11 cellular contexts compared by ENCODE assay signal in genomic region chr3:37955918-37956317, GRCh38. TPM values are rescaled to one million over a fixed set of nuclear protein-coding genes. Genes with fewer than 3 reads are reported as not detected.
DNase-seq lines count a peak whose midpoint lies in the region; ATAC-seq and TF ChIP-seq lines count a peak whose summit lies in the region.
"Had no signal": no experiment of that assay in that cellular context is flagged by ENCODE, and none has a peak within 500 bp of the region (broad histone marks: within the 10 kb centered on the region; RNA-seq: fewer than 3 reads in every experiment).

No MANE protein-coding gene starts in this region.

- H3K27me3 ChIP-seq in A673 (replicated peaks; ENCODE audit: insufficient read depth, low read depth, low read length, poor library complexity) (no peaks in the 10 kb centered on the region), muscle layer of duodenum (ENCODE audit: low read depth, low read length) (no peaks in the 10 kb centered on the region), BE2C (no peaks in the 10 kb centered on the region)
- H3K27me3 ChIP-seq: foreskin keratinocyte, SJSA1 had no signal

- CTCF ChIA-PET in A673 (lab: Charles Lee) = interaction anchor here (0.9 kb wide), 1 partner anchor 41 kb away, joined by 3 read pairs; no protein-coding TSS in a partner anchor

- intact Hi-C loops in A673 (cut with micrococcal nuclease; ENCODE audit: unreplicated experiment) = no loop called here

- TF ChIP-seq CTCF in A673 (conservative IDR thresholded peaks at IDR 0.05; ENCODE audit: low read depth, low read length) (no peak), coronary artery (IDR thresholded peaks at IDR 0.05) (no peak), BE2C (IDR thresholded peaks at IDR 0.05; ENCODE audit: low read depth, low read length) (no peak)

- H3K4me3 ChIP-seq in A673 (ENCODE audit: low read depth, low read length, poor library complexity, severe bottlenecking) (no peak overlapping the region), coronary artery (no peak overlapping the region), muscle layer of duodenum (ENCODE audit: low read depth in 1 of 2, low read length in 2 of 2) (no peak overlapping the region), BE2C (ENCODE audit: low read depth, low read length) (no peak overlapping the region)
- H3K4me3 ChIP-seq: SJSA1 had no signal

- H3K9me3 ChIP-seq in A673 (ENCODE audit: low read depth, low read length, poor library complexity, severe bottlenecking) (no peaks in the 10 kb centered on the region), KOPT-K1 (ENCODE audit: insufficient read depth, low read length, poor library complexity, severe bottlenecking) (no peaks in the 10 kb centered on the region), muscle layer of duodenum (ENCODE audit: control insufficient read depth in 1 of 2, low read length in 2 of 2) (no peaks in the 10 kb centered on the region), BE2C (no peaks in the 10 kb centered on the region)
- H3K9me3 ChIP-seq: SJSA1 had no signal

- no TSS peak for BruUV-seq in A673 (replicated peaks; lab: Mats Ljungman, UMichigan)

- DNase-seq in A673 (ENCODE audit: low spot score) (peak; percentile 63), coronary artery (ENCODE audit: low spot score) (no peak), NCI-H1436 treated with DMSO at 0.1 percent for 48 hours (lab: John Stamatoyannopoulos, UW) (no peak), BE2C (no peak)
- no peak for DNase-seq in effector CD4-positive, alpha-beta T cell
- DNase-seq: foreskin keratinocyte; stimulated activated CD4-positive, alpha-beta T cell treated with anti-CD3 and anti-CD28 coated beads, Interleukin-12 subunit alpha, Interleukin-12 subunit beta, amount 100 ng/mL, for 4 hours had no signal

- ATAC-seq in GM19395 (IDR thresholded peaks at IDR 0.05; ENCODE audit: unreplicated experiment) = no peak
- ATAC-seq: foreskin keratinocyte had no signal

- POLR2A ChIA-PET in A673 (lab: Charles Lee; ENCODE audit: low non-redundant PET) = interaction anchor here (0.7 kb wide), 1 partner anchor 22 kb away, joined by 3 read pairs; no protein-coding TSS in a partner anchor

- H3K27ac ChIP-seq in A673 (ENCODE audit: low read depth, low read length, poor library complexity, severe bottlenecking) (peak overlapping the region; percentile 67), KOPT-K1 (ENCODE audit: low read depth, low read length, poor library complexity, severe bottlenecking) (peak overlapping the region; percentile 85), coronary artery (peak overlapping the region; percentile 58 to 86), muscle layer of duodenum (ENCODE audit: low read length) (peak overlapping the region; percentile 16)
- H3K27ac ChIP-seq: foreskin keratinocyte, SJSA1 had no signal

- H3K36me3 ChIP-seq in A673 (ENCODE audit: insufficient read depth, low read length, poor library complexity, severe bottlenecking) = no peaks in the 10 kb centered on the region
- H3K36me3 ChIP-seq in KOPT-K1 (ENCODE audit: insufficient read depth, low read length) = no peaks in the 10 kb centered on the region
- no peaks in the 10 kb centered on the region for H3K36me3 ChIP-seq in muscle layer of duodenum (ENCODE audit: control insufficient read depth in 1 of 2, insufficient read depth in 2 of 2, low read length in 2 of 2)
- H3K36me3 ChIP-seq in BE2C = no peaks in the 10 kb centered on the region

- H3K4me1 ChIP-seq in A673 (ENCODE audit: insufficient read depth, low read length, poor library complexity, severe bottlenecking) = peaks cover 49% of the 10 kb centered on the region
- H3K4me1 ChIP-seq in muscle layer of duodenum (ENCODE audit: control insufficient read depth in 1 of 2, insufficient read depth in 2 of 2, low read length in 2 of 2) = peaks cover 10 to 31% of the 10 kb centered on the region in 2 donors
- no peaks in the 10 kb centered on the region; the same call in 1 of the 2 replicates for H3K4me1 ChIP-seq in BE2C
- H3K4me1 ChIP-seq: foreskin keratinocyte had no signal

RNA-seq across cellular contexts. Expression of gene VILL, which starts 34.7 kb away (rescaled TPM):
- 2.9 and 4.2 TPM in 2 replicates for total RNA-seq in A673 (2021)
- polyA plus RNA-seq in BE2C (2012; ENCODE audit: insufficient read depth, insufficient read length, low read depth) = 12.7 TPM

Comparison
In these comparisons a context has a peak if more than half of its experiments do, and no peak if none do; other contexts are left out.
1. H3K27ac ChIP-seq: peak in every context shown above with its lines; median percentile 85 in KOPT-K1; 72 in coronary artery; 67 in A673; 16 in muscle layer of duodenum.